ENCODE assay signal across 15 cellular contexts in genomic region chr5:1033606-1034420, GRCh38. TPM values are rescaled to one million over a fixed set of nuclear protein-coding genes. Genes with fewer than 3 reads are reported as not detected.
"Had no signal": no experiment of that assay in that cellular context is flagged by ENCODE, and none has a peak within 500 bp of the region (broad histone marks: within the 10 kb centered on the region; RNA-seq: fewer than 3 reads in every experiment).

No MANE protein-coding gene starts in this region.

- H3K36me3 ChIP-seq: pancreas, thoracic aorta had no signal

- H3K4me1 Mint-ChIP-seq: activated CD8-positive, alpha-beta memory T cell treated with anti-CD3 and anti-CD28 coated beads, Interleukin-2, amount 10 ng/mL, durations not matched to agents 7 days and 5 days had no signal

- H3K4me3 Mint-ChIP-seq: activated CD4-positive, alpha-beta memory T cell treated with anti-CD3 and anti-CD28 coated beads, Interleukin-2, amount 10 ng/mL, durations not matched to agents 7 days and 5 days; activated CD8-positive, alpha-beta memory T cell treated with anti-CD3 and anti-CD28 coated beads, Interleukin-2, amount 10 ng/mL, durations not matched to agents 7 days and 5 days; activated naive CD8-positive, alpha-beta T cell; stimulated activated naive B cell treated with anti-CD40 and anti-IgM and Interleukin-4, amounts not matched to agents 10 μg/mL and 1 μg/mL and 100 μg/mL, for 72 hours had no signal

- ATAC-seq: activated CD8-positive, alpha-beta memory T cell treated with anti-CD3 and anti-CD28 coated beads, Interleukin-2, amount 10 ng/mL, durations not matched to agents 7 days and 5 days; left colon; pancreas; stimulated activated naive B cell treated with anti-CD40 and anti-IgM and Interleukin-4, amounts not matched to agents 10 μg/mL and 1 μg/mL and 100 μg/mL, for 72 hours had no signal

- H3K27ac ChIP-seq: dorsolateral prefrontal cortex, pancreas, spleen, thoracic aorta, upper lobe of left lung had no signal

- H3K27ac Mint-ChIP-seq: activated CD4-positive, alpha-beta memory T cell treated with anti-CD3 and anti-CD28 coated beads, Interleukin-2, amount 10 ng/mL, durations not matched to agents 7 days and 5 days; activated CD8-positive, alpha-beta memory T cell treated with anti-CD3 and anti-CD28 coated beads, Interleukin-2, amount 10 ng/mL, durations not matched to agents 7 days and 5 days; activated naive CD8-positive, alpha-beta T cell; stimulated activated naive B cell treated with anti-CD40 and anti-IgM and Interleukin-4, amounts not matched to agents 10 μg/mL and 1 μg/mL and 100 μg/mL, for 72 hours had no signal

- H3K27me3 Mint-ChIP-seq: activated CD4-positive, alpha-beta memory T cell treated with anti-CD3 and anti-CD28 coated beads, Interleukin-2, amount 10 ng/mL, durations not matched to agents 7 days and 5 days; activated CD8-positive, alpha-beta memory T cell treated with anti-CD3 and anti-CD28 coated beads, Interleukin-2, amount 10 ng/mL, durations not matched to agents 7 days and 5 days; activated naive CD8-positive, alpha-beta T cell had no signal

- H3K27me3 ChIP-seq: pancreas, upper lobe of left lung had no signal

- H3K9me3 ChIP-seq: pancreas, spleen, thoracic aorta, upper lobe of left lung had no signal

- H3K4me3 ChIP-seq: dorsolateral prefrontal cortex, pancreas, spleen, thoracic aorta, upper lobe of left lung had no signal

- H3K9me3 Mint-ChIP-seq: stimulated activated naive B cell treated with anti-CD40 and anti-IgM and Interleukin-4, amounts not matched to agents 10 μg/mL and 1 μg/mL and 100 μg/mL, for 72 hours had no signal

- H3K36me3 Mint-ChIP-seq: activated CD8-positive, alpha-beta memory T cell treated with anti-CD3 and anti-CD28 coated beads, Interleukin-2, amount 10 ng/mL, durations not matched to agents 7 days and 5 days; activated naive CD8-positive, alpha-beta T cell had no signal

- DNase-seq: activated CD4-positive, alpha-beta memory T cell treated with anti-CD3 and anti-CD28 coated beads, Interleukin-2, amount 10 ng/mL, durations not matched to agents 7 days and 5 days; activated CD4-positive, alpha-beta T cell treated with anti-CD3 and anti-CD28 coated beads for 48 hours; activated CD4-positive, CD25-positive, alpha-beta regulatory T cell; activated CD8-positive, alpha-beta memory T cell treated with anti-CD3 and anti-CD28 coated beads, Interleukin-2, amount 10 ng/mL, durations not matched to agents 7 days and 5 days; left colon; spleen; stimulated activated CD4-positive, alpha-beta T cell treated with anti-CD3 and anti-CD28 coated beads, Interleukin-4, amount 100 ng/mL, for 4 hours; stimulated activated naive B cell treated with anti-CD40 and anti-IgM and Interleukin-4, amounts not matched to agents 10 μg/mL and 1 μg/mL and 100 μg/mL, for 72 hours; T-helper 9 cell had no signal

- H3K4me1 ChIP-seq: pancreas, spleen, upper lobe of left lung had no signal

RNA-seq across cellular contexts. Expression of gene NKD2, which starts 25.2 kb away (rescaled TPM):
- total RNA-seq: mononuclear cell had no signal
